In genomic region chr16:7313170-7313569, GRCh38 we compare ENCODE assay signal across 14 cellular contexts. TPM values are rescaled to one million over a fixed set of nuclear protein-coding genes. Genes with fewer than 3 reads are reported as not detected.
A peak's percentile ranks its signal among the peaks of the same experiment; 100 is the strongest.
DNase-seq lines count a peak whose midpoint lies in the region; ATAC-seq, FAIRE-seq and TF ChIP-seq lines count a peak whose summit lies in the region.
"Had no signal": no experiment of that assay in that cellular context is flagged by ENCODE, and none has a peak within 500 bp of the region (broad histone marks: within the 10 kb centered on the region; RNA-seq: fewer than 3 reads in every experiment).

No MANE protein-coding gene starts in this region.

- H3K4me1 ChIP-seq in K562 (replicated peaks in 1 of 2; ENCODE audit: control insufficient read depth in 2 of 2, insufficient read depth in 2 of 2, low read length in 2 of 2), result no peaks in the 10 kb centered on the region

- H3K27me3 ChIP-seq in GM06990 (replicated peaks; ENCODE audit: control insufficient read depth, insufficient read depth, low read length) (no peaks in the 10 kb centered on the region), K562 (ENCODE audit: control insufficient read depth in 2 of 2, insufficient read depth in 2 of 2, low read length in 2 of 2) (peaks cover 11 to 19% of the 10 kb centered on the region in 2 experiments; a peak in 3 of 5 replicates)

- H3K27ac Mint-ChIP-seq in nephron progenitor cell, result peak overlapping the region; percentile 68
- H3K27ac Mint-ChIP-seq in activated CD8-positive, alpha-beta memory T cell treated with anti-CD3 and anti-CD28 coated beads, Interleukin-2, amount 10 ng/mL, durations not matched to agents 7 days and 5 days, result no peak overlapping the region
- H3K27ac Mint-ChIP-seq: activated naive CD4-positive, alpha-beta T cell treated with anti-CD3 and anti-CD28 coated beads, Interleukin-2, amount 50 U/mL, for 24 hours; stimulated activated naive CD8-positive, alpha-beta T cell treated with anti-CD3 and anti-CD28 coated beads, Interleukin-15, Interleukin-2, amounts not matched to agents 100 ng/mL and 50 ng/mL, for 24 hours had no signal

- no peaks in the 10 kb centered on the region for H4K20me1 ChIP-seq in K562 (replicated peaks; ENCODE audit: control insufficient read depth, insufficient read depth, low read length)

- no peak for TF ChIP-seq EP300 in K562 (IDR thresholded peaks at IDR 0.05; ENCODE audit: low read length)

- in situ Hi-C loops in K562 (cut with MboI), result no loop called here

- peaks cover 38% of the 10 kb centered on the region for H3K4me1 Mint-ChIP-seq in nephron progenitor cell
- H3K4me1 Mint-ChIP-seq in activated CD8-positive, alpha-beta memory T cell treated with anti-CD3 and anti-CD28 coated beads, Interleukin-2, amount 10 ng/mL, durations not matched to agents 7 days and 5 days, result no peaks in the 10 kb centered on the region
- H3K4me1 Mint-ChIP-seq: activated naive CD4-positive, alpha-beta T cell treated with anti-CD3 and anti-CD28 coated beads, Interleukin-2, amount 50 U/mL, for 24 hours had no signal

- ATAC-seq in K562, result peak; percentile 69; the same call in 2 of the 3 replicates
- ATAC-seq in HG02840 (IDR thresholded peaks at IDR 0.05; ENCODE audit: low FRiP score, unreplicated experiment), result no peak
- ATAC-seq in activated CD8-positive, alpha-beta memory T cell treated with anti-CD3 and anti-CD28 coated beads, Interleukin-2, amount 10 ng/mL, durations not matched to agents 7 days and 5 days, result no peak
- no peak for ATAC-seq in GM18870 (IDR thresholded peaks at IDR 0.05; ENCODE audit: unreplicated experiment)
- ATAC-seq: left lobe of liver had no signal

- no peak overlapping the region for H2AFZ ChIP-seq in K562 (ENCODE audit: low read depth, low read length)

- TF ChIP-seq POLR2A in K562 (conservative IDR thresholded peaks at IDR 0.05), result no peak

- TF ChIP-seq RAD21 in K562 (CRISPR knock-in tag; conservative IDR thresholded peaks at IDR 0.05 in 1 of 2, IDR thresholded peaks at IDR 0.05 in 1 of 2), result peak in 1 of 2 experiments; percentile 24; a peak in 1 of 4 replicates

- H3K27ac ChIP-seq in K562 (ENCODE audit: extremely low read depth, low read depth, low read length), result no peak overlapping the region

- H3K9me3 Mint-ChIP-seq in nephron progenitor cell, result no peaks in the 10 kb centered on the region
- no peaks in the 10 kb centered on the region for H3K9me3 Mint-ChIP-seq in activated CD8-positive, alpha-beta memory T cell treated with anti-CD3 and anti-CD28 coated beads, Interleukin-2, amount 10 ng/mL, durations not matched to agents 7 days and 5 days (ENCODE audit: low read depth)
- H3K9me3 Mint-ChIP-seq: activated naive CD4-positive, alpha-beta T cell treated with anti-CD3 and anti-CD28 coated beads, Interleukin-2, amount 50 U/mL, for 24 hours had no signal

- FAIRE-seq in K562 (lab: Jason Lieb, UNC), result peak; percentile 68
- FAIRE-seq: endometrium had no signal

- H3K4me2 ChIP-seq in K562 (ENCODE audit: insufficient read depth, low read length), result no peak overlapping the region

- CTCF ChIA-PET in K562 (lab: Yijun Ruan, JAX; ENCODE audit: low intra/inter-chr PET ratio), result no interaction called here
- CTCF ChIA-PET in activated CD8-positive, alpha-beta memory T cell treated with anti-CD3 and anti-CD28 coated beads, Interleukin-2, amount 10 ng/mL, durations not matched to agents 7 days and 5 days (lab: Charles Lee), result no interaction called here

- POLR2A ChIA-PET in K562 (lab: Yijun Ruan, JAX), result no interaction called here

- H3K4me3 ChIP-seq in GM06990 (replicated peaks; ENCODE audit: low read depth, low read length) (no peak overlapping the region), K562 (no peak overlapping the region)

- TF ChIP-seq CTCF in GM06990 (IDR thresholded peaks at IDR 0.05; ENCODE audit: insufficient read depth, low read length, poor library complexity, severe bottlenecking), result peak; percentile 4
- peak; percentile 31 to 58 (median 53); a peak in 5 of 6 replicates for TF ChIP-seq CTCF in K562 (IDR thresholded peaks at IDR 0.05 in 2 of 3, conservative IDR thresholded peaks at IDR 0.05 in 1 of 3; ENCODE audit: insufficient read depth in 2 of 3, low read depth in 1 of 3, low read length in 3 of 3)
- peak; percentile 63 for TF ChIP-seq CTCF in nephron progenitor cell (IDR thresholded peaks at IDR 0.05)

- no peaks in the 10 kb centered on the region for H3K36me3 ChIP-seq in GM06990 (ENCODE audit: control insufficient read depth, insufficient read depth, low read length)
- no peaks in the 10 kb centered on the region for H3K36me3 ChIP-seq in K562 (ENCODE audit: control insufficient read depth, insufficient read depth, low read length)

- no peaks in the 10 kb centered on the region for H3K9me1 ChIP-seq in K562 (ENCODE audit: control insufficient read depth, insufficient read depth, low read length)

- no peaks in the 10 kb centered on the region for H3K36me3 Mint-ChIP-seq in nephron progenitor cell (ENCODE audit: low read depth)
- H3K36me3 Mint-ChIP-seq in activated CD8-positive, alpha-beta memory T cell treated with anti-CD3 and anti-CD28 coated beads, Interleukin-2, amount 10 ng/mL, durations not matched to agents 7 days and 5 days, result no peaks in the 10 kb centered on the region
- H3K36me3 Mint-ChIP-seq: activated naive CD4-positive, alpha-beta T cell treated with anti-CD3 and anti-CD28 coated beads, Interleukin-2, amount 50 U/mL, for 24 hours had no signal

- no TSS peak for BruUV-seq in K562 (replicated peaks; lab: Mats Ljungman, UMichigan)

- H3K27me3 Mint-ChIP-seq in nephron progenitor cell (ENCODE audit: low read depth, poor library complexity), result no peaks in the 10 kb centered on the region
- H3K27me3 Mint-ChIP-seq in activated CD8-positive, alpha-beta memory T cell treated with anti-CD3 and anti-CD28 coated beads, Interleukin-2, amount 10 ng/mL, durations not matched to agents 7 days and 5 days, result no peaks in the 10 kb centered on the region
- H3K27me3 Mint-ChIP-seq: activated naive CD4-positive, alpha-beta T cell treated with anti-CD3 and anti-CD28 coated beads, Interleukin-2, amount 50 U/mL, for 24 hours had no signal

- no peak overlapping the region for H3K9ac ChIP-seq in K562 (ENCODE audit: insufficient read depth in 1 of 2, low read depth in 2 of 2, low read length in 2 of 2)

- 0% methylated on average over 5 of the region's 5 CpGs for WGBS in K562 (ENCODE audit: insufficient coverage, low coverage, missing lambda C conversion rate)

- intact Hi-C loops in K562 (cut with micrococcal nuclease), result no loop called here

- DNase-seq in GM06990 (ENCODE audit: extremely low read depth, insufficient read length), result no peak
- peak; percentile 1 for DNase-seq in LoVo (ENCODE audit: low spot score)
- peak; percentile 25 to 59 (median 45) for DNase-seq in K562 (ENCODE audit: extremely low read depth in 1 of 4, low spot score in 3 of 4)
- peak; percentile 36 for DNase-seq in nephron progenitor cell
- no peak for DNase-seq in activated CD8-positive, alpha-beta memory T cell treated with anti-CD3 and anti-CD28 coated beads, Interleukin-2, amount 10 ng/mL, durations not matched to agents 7 days and 5 days
- no peak for DNase-seq in AG08395 (ENCODE audit: low spot score)
- DNase-seq: activated CD4-positive, alpha-beta T cell treated with anti-CD3 and anti-CD28 coated beads for 1 hour; stimulated activated CD4-positive, alpha-beta T cell treated with anti-CD3 and anti-CD28 coated beads, Interleukin-12 subunit alpha, Interleukin-12 subunit beta, amount 100 ng/mL, for 4 hours had no signal

- H3K9me3 ChIP-seq in K562 (replicated peaks; ENCODE audit: control insufficient read depth, insufficient read depth, low read depth, low read length), result no peaks in the 10 kb centered on the region

- H3K79me2 ChIP-seq in K562 (ENCODE audit: control insufficient read depth, insufficient read depth, low read length), result no peaks in the 10 kb centered on the region

- H3K4me3 Mint-ChIP-seq in nephron progenitor cell, result no peak overlapping the region
- H3K4me3 Mint-ChIP-seq in activated CD8-positive, alpha-beta memory T cell treated with anti-CD3 and anti-CD28 coated beads, Interleukin-2, amount 10 ng/mL, durations not matched to agents 7 days and 5 days, result no peak overlapping the region
- H3K4me3 Mint-ChIP-seq: activated naive CD4-positive, alpha-beta T cell treated with anti-CD3 and anti-CD28 coated beads, Interleukin-2, amount 50 U/mL, for 24 hours; stimulated activated naive CD8-positive, alpha-beta T cell treated with anti-CD3 and anti-CD28 coated beads, Interleukin-15, Interleukin-2, amounts not matched to agents 100 ng/mL and 50 ng/mL, for 24 hours had no signal

TF ChIP-seq in K562, 482 proteins besides CTCF, POLR2A, EP300 and RAD21:
- TF ChIP-seq PCBP1 (IDR thresholded peaks at IDR 0.05; ENCODE audit: low read depth, low read length, poor library complexity, severe bottlenecking), result no peak
- peak; percentile 72 for TF ChIP-seq NFE2 (IDR thresholded peaks at IDR 0.05; ENCODE audit: low read depth)
- TF ChIP-seq MAFF (IDR thresholded peaks at IDR 0.05; ENCODE audit: low read length), result 0 out of 2 replicates have a peak, but pooled peaks have one; percentile 5
- no peak for TF ChIP-seq PTRF (tag; IDR thresholded peaks at IDR 0.05)
- TF ChIP-seq TRIM28 (IDR thresholded peaks at IDR 0.05), result no peak

RNA-seq across cellular contexts. Expression of gene RBFOX1, which starts 19.5 kb away (rescaled TPM):
- not detected in 2 replicates for total RNA-seq in K562 (2011; cell fraction: chromatin; rRNA removed; ENCODE audit: low replicate concordance)
- not detected in 2 replicates for total RNA-seq in K562 (2011; cell fraction: nucleolus; rRNA removed)
- total RNA-seq in K562 (2011; cell fraction: nucleoplasm; rRNA removed), result not detected in 2 replicates
- not detected in 2 replicates for total RNA-seq in K562 (2014; rRNA removed)
- total RNA-seq in K562 (2014; rRNA removed; fragmentation: Illumina TruSeq; extraction: Trizol), result not detected in 2 replicates
- not detected in 2 replicates for total RNA-seq in K562 (2015; rRNA removed; fragmentation: Illumina TruSeq; extraction: Trizol)
- not detected in 2 replicates for total RNA-seq in K562 (2021)
- polyA plus RNA-seq in K562 (2011; rRNA removed), result not detected in 2 replicates
- not detected in 2 replicates for polyA plus RNA-seq in K562 (2011; cell fraction: cytosol; rRNA removed)
- polyA plus RNA-seq in K562 (2011; cell fraction: nucleus; rRNA removed), result not detected in 2 replicates
- 0.04 and 0.06 TPM in 2 replicates for polyA plus RNA-seq in K562 (2012)
- polyA plus RNA-seq in K562 (2014; fragmentation: Illumina TruSeq; extraction: Trizol), result not detected in 2 replicates
- under 1 TPM in 1 of 2 experiments, not detected in 1; 0.03 TPM for polyA plus RNA-seq in K562 (2014; fragmentation: Nextera tagmentation; extraction: Ambion mirVana)
- polyA plus RNA-seq in K562 (2014; rRNA removed), result not detected in 2 replicates
- polyA minus RNA-seq in K562 (2011; rRNA and poly(A)+ RNA removed), result not detected in 2 replicates
- polyA minus RNA-seq in K562 (2011; cell fraction: cytosol; rRNA and poly(A)+ RNA removed), result not detected in 2 replicates
- not detected in 2 replicates for polyA minus RNA-seq in K562 (2011; cell fraction: nucleus; rRNA and poly(A)+ RNA removed)
- total RNA-seq in activated CD8-positive, alpha-beta memory T cell treated with anti-CD3 and anti-CD28 coated beads, Interleukin-2, amount 10 ng/mL, durations not matched to agents 7 days and 5 days, result not detected
- total RNA-seq: left lobe of liver had no signal

Comparison
In these comparisons a context has a peak if more than half of its experiments do, and no peak if none do; other contexts are left out.
1. DNase-seq: peak in LoVo (single experiment), K562 (4 of 4) and nephron progenitor cell (single experiment); none in GM06990 (single experiment), activated CD8-positive, alpha-beta memory T cell treated with anti-CD3 and anti-CD28 coated beads, Interleukin-2, amount 10 ng/mL, durations not matched to agents 7 days and 5 days (single experiment) and AG08395 (single experiment).
2. CTCF ChIP-seq: peak in every context shown above with its lines; median percentile 63 in nephron progenitor cell; 53 in K562; 4 in GM06990.